In the genomic region with DNA sequence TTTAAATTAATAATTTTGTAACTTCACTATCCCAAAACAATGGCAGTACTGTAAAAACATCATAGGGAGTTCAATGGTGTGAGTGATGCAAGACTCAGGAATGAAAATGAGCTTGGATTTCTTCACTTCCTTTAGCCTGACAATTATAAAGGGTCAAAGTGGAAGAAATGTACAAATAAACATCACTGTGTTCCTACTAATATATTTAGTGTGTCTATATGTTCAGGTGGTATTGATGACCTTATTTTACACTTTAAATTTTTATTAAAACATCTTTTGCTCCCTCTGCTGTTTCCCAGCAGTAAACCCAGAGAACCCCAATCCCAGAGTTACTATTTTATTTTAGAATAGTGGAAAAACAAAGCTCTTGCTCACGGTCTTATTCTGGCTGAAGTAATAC, we compare ENCODE assay signal across 10 cellular contexts. TPM values are rescaled to one million over a fixed set of nuclear protein-coding genes. Genes with fewer than 3 reads are reported as not detected.
DNase-seq lines count a peak whose midpoint lies in the region; ATAC-seq and TF ChIP-seq lines count a peak whose summit lies in the region.
"Had no signal": no experiment of that assay in that cellular context is flagged by ENCODE, and none has a peak within 500 bp of the region (broad histone marks: within the 10 kb centered on the region; RNA-seq: fewer than 3 reads in every experiment).

No MANE protein-coding gene starts in this region.

- H3K27me3 Mint-ChIP-seq in CD14-positive monocyte (ENCODE audit: low read depth in 3 of 3) = peaks cover 38 to 50% (median 41%) of the 10 kb centered on the region in 3 donors

- peaks cover 3 to 6% of the 10 kb centered on the region in 2 donors for H3K36me3 Mint-ChIP-seq in CD14-positive monocyte
- H3K36me3 Mint-ChIP-seq: activated naive CD8-positive, alpha-beta T cell treated with anti-CD3 and anti-CD28 coated beads, Interleukin-2, amount 10 ng/mL, durations not matched to agents 7 days and 5 days had no signal

- no peak overlapping the region for H3K27ac Mint-ChIP-seq in CD14-positive monocyte
- H3K27ac Mint-ChIP-seq: activated naive CD8-positive, alpha-beta T cell treated with anti-CD3 and anti-CD28 coated beads, Interleukin-2, amount 10 ng/mL, durations not matched to agents 7 days and 5 days had no signal

- H3K9me3 Mint-ChIP-seq in CD14-positive monocyte = peaks cover 0 to 13% (median 6%) of the 10 kb centered on the region in 7 donors
- H3K9me3 Mint-ChIP-seq: activated naive CD8-positive, alpha-beta T cell treated with anti-CD3 and anti-CD28 coated beads, Interleukin-2, amount 10 ng/mL, durations not matched to agents 7 days and 5 days had no signal

- peaks cover 13 to 49% of the 10 kb centered on the region in 2 donors for H3K4me1 ChIP-seq in thoracic aorta (ENCODE audit: control insufficient read depth in 1 of 2, low read depth in 2 of 2)

- peaks cover 20% of the 10 kb centered on the region for H3K4me1 Mint-ChIP-seq in CD14-positive monocyte

- intact Hi-C loops in CD14-positive monocyte (cut with micrococcal nuclease) = no loop called here

- TF ChIP-seq CTCF in HFF-Myc (IDR thresholded peaks at IDR 0.05; ENCODE audit: low read depth, low read length, missing control alignments) (no peak), thoracic aorta (IDR thresholded peaks at IDR 0.05) (no peak), CD14-positive monocyte (IDR thresholded peaks at IDR 0.05) (no peak)

- DNase-seq in HFF-Myc (ENCODE audit: extremely low read depth, low read depth) = no peak
- DNase-seq in astrocyte of the hippocampus (ENCODE audit: low read depth, low spot score) = peak; percentile 34
- peak; percentile 55 for DNase-seq in iris pigment epithelial cell (ENCODE audit: low read depth)
- DNase-seq in thoracic aorta (ENCODE audit: low spot score) = no peak
- DNase-seq in NCI-H1417 treated with DMSO at 0.1 percent for 48 hours (lab: John Stamatoyannopoulos, UW) = no peak
- DNase-seq in CD14-positive monocyte (ENCODE audit: low spot score) = no peak
- DNase-seq: GF-D8 had no signal

- H3K27me3 ChIP-seq in thoracic aorta (replicated peaks; ENCODE audit: insufficient read depth) = no peaks in the 10 kb centered on the region

- no peak for ATAC-seq in thoracic aorta (ENCODE audit: insufficient number of reproducible peaks, low FRiP score, low read depth)
- no peak for ATAC-seq in activated CD4-positive, CD25-positive, alpha-beta regulatory T cell treated with anti-CD3 and anti-CD28 coated beads, Interleukin-2, amount 50 U/mL, for 24 hours

- no peaks in the 10 kb centered on the region for H3K36me3 ChIP-seq in thoracic aorta

- H3K9me3 ChIP-seq in thoracic aorta = no peaks in the 10 kb centered on the region

- H3K4me3 Mint-ChIP-seq in CD14-positive monocyte = peak overlapping the region in 1 of 2 donors; percentile 26

- peak overlapping the region; percentile 94 to 95 for H3K27ac ChIP-seq in thoracic aorta

- H3K4me3 ChIP-seq in HFF-Myc (replicated peaks; ENCODE audit: low read depth, low read length) = peak overlapping the region; percentile 79
- H3K4me3 ChIP-seq in thoracic aorta = peak overlapping the region; percentile 86

RNA-seq across cellular contexts. Expression of gene LOX, which starts 2.0 kb away (rescaled TPM):
- total RNA-seq in thoracic aorta = 10 to 100 TPM; 32.9 to 65.2 TPM
- polyA plus RNA-seq in CD14-positive monocyte = not detected
- total RNA-seq: activated naive CD8-positive, alpha-beta T cell treated with anti-CD3 and anti-CD28 coated beads, Interleukin-2, amount 10 ng/mL, durations not matched to agents 7 days and 5 days had no signal

RNA-seq across cellular contexts. Expression of gene ZNF474, which starts 53.3 kb away (rescaled TPM):
- total RNA-seq in thoracic aorta = under 1 TPM; 0.27 to 0.92 TPM
- not detected for polyA plus RNA-seq in CD14-positive monocyte
- polyA plus RNA-seq: neural cell had no signal

Comparison
In these comparisons a context has a peak if more than half of its experiments do, and no peak if none do; other contexts are left out.
1. DNase-seq: peak in astrocyte of the hippocampus (single experiment) and iris pigment epithelial cell (single experiment); none in HFF-Myc (single experiment), thoracic aorta (single experiment), NCI-H1417 treated with DMSO at 0.1 percent for 48 hours (single experiment) and CD14-positive monocyte (single experiment).